In the genomic region with DNA sequence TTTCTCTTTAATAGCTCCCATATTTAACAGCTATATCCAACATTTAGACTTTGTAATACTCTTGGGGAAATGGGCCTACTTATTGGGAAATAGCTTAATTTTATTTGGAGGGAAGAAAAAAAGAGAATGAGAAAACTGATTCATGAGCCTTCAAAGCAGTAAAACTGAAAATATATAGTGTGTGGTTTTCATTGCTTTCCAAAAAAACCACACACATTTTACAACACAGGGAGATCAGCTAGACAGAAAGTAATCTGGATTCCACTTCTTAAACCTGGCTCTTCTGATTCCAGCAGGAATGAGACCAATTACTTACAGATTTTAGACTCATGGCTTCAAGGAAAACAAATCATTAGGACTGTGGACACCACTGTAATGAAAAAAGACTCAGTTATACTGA, we compare ENCODE assay signal across 18 cellular contexts. TPM values are rescaled to one million over a fixed set of nuclear protein-coding genes. Genes with fewer than 3 reads are reported as not detected.
DNase-seq lines count a peak whose midpoint lies in the region; ATAC-seq, FAIRE-seq and TF ChIP-seq lines count a peak whose summit lies in the region.
"Had no signal": no experiment of that assay in that cellular context is flagged by ENCODE, and none has a peak within 500 bp of the region (broad histone marks: within the 10 kb centered on the region; RNA-seq: fewer than 3 reads in every experiment).

No MANE protein-coding gene starts in this region.

- H3K9me3 ChIP-seq in mesenchymal stem cell (ENCODE audit: control insufficient read depth, low read length) (no peaks in the 10 kb centered on the region), Karpas-422 (ENCODE audit: low read length) (no peaks in the 10 kb centered on the region), ascending aorta (no peaks in the 10 kb centered on the region)
- H3K9me3 ChIP-seq: lower lobe of right lung had no signal

- no peak overlapping the region for H2BK12ac ChIP-seq in mesenchymal stem cell (ENCODE audit: low read length in 2 of 2)

- H2BK120ac ChIP-seq in mesenchymal stem cell (ENCODE audit: low read depth, low read length): no peak overlapping the region

- H3K79me1 ChIP-seq in mesenchymal stem cell (replicated peaks; ENCODE audit: low read length, poor library complexity, severe bottlenecking): no peaks in the 10 kb centered on the region

- in situ Hi-C loops in astrocyte of the spinal cord (cut with HindIII; ENCODE audit: low sequenced_read_pairs): no loop called here

- DNase-seq in AG08395 (ENCODE audit: low spot score) (peak; percentile 70), H54 (ENCODE audit: insufficient read length, low spot score) (no peak), astrocyte of the spinal cord (ENCODE audit: low read depth, low spot score) (peak; percentile 71), mesenchymal stem cell (no peak), Karpas-422 (no peak), left ventricle myocardium superior (no peak), ascending aorta (ENCODE audit: low spot score in 2 of 2) (no peak)
- no peak for DNase-seq in activated CD8-positive, alpha-beta memory T cell treated with anti-CD3 and anti-CD28 coated beads, Interleukin-2, amount 50 U/mL, for 4 hours
- DNase-seq: activated CD4-positive, alpha-beta memory T cell treated with anti-CD3 and anti-CD28 coated beads, Interleukin-2, amount 10 ng/mL, durations not matched to agents 7 days and 5 days; endodermal cell; lower lobe of right lung; NCI-H1048; NCI-H774; nephron progenitor cell; SW 1271 had no signal

- H4K8ac ChIP-seq in mesenchymal stem cell (ENCODE audit: low read length): no peak overlapping the region

- TF ChIP-seq CTCF in astrocyte of the spinal cord (IDR thresholded peaks at IDR 0.05; ENCODE audit: low read depth, low read length) (no peak), ascending aorta (IDR thresholded peaks at IDR 0.05) (no peak)

- no peak overlapping the region for H2BK15ac ChIP-seq in mesenchymal stem cell (ENCODE audit: low read depth, poor library complexity, severe bottlenecking)

- no peaks in the 10 kb centered on the region for H3K79me2 ChIP-seq in Karpas-422 (ENCODE audit: low read length)

- H3K23ac ChIP-seq in mesenchymal stem cell (ENCODE audit: low read length in 2 of 2): no peak overlapping the region

- H3K9ac ChIP-seq in mesenchymal stem cell (ENCODE audit: low read length) (peak overlapping the region; percentile 9), Karpas-422 (ENCODE audit: low read length) (no peak overlapping the region)

- H4K20me1 ChIP-seq in Karpas-422 (ENCODE audit: insufficient read depth, low read depth, low read length): no peaks in the 10 kb centered on the region

- no peak for TF ChIP-seq POLR2A in H54 (IDR thresholded peaks at IDR 0.05; ENCODE audit: low read depth, low read length)

- no peak overlapping the region for H3K4me3 ChIP-seq in astrocyte of the spinal cord (ENCODE audit: low read depth, low read length)
- H3K4me3 ChIP-seq in mesenchymal stem cell (ENCODE audit: insufficient read depth in 1 of 2, low read depth in 1 of 2, low read length in 2 of 2): no peak overlapping the region
- H3K4me3 ChIP-seq in Karpas-422 (ENCODE audit: low read length): no peak overlapping the region
- H3K4me3 ChIP-seq in ascending aorta: no peak overlapping the region
- H3K4me3 ChIP-seq: lower lobe of right lung had no signal

- peaks cover 0 to 7% of the 10 kb centered on the region in 2 experiments for H3K27me3 ChIP-seq in mesenchymal stem cell (ENCODE audit: control insufficient read depth in 1 of 2, insufficient read depth in 1 of 2, low read length in 2 of 2)
- H3K27me3 ChIP-seq in Karpas-422 (ENCODE audit: low read length): no peaks in the 10 kb centered on the region
- no peaks in the 10 kb centered on the region for H3K27me3 ChIP-seq in ascending aorta

- H3K36me3 ChIP-seq in mesenchymal stem cell (ENCODE audit: control insufficient read depth in 1 of 2, insufficient read depth in 2 of 2, low read depth in 1 of 2, low read length in 2 of 2) (no peaks in the 10 kb centered on the region), Karpas-422 (ENCODE audit: insufficient read depth, low read length) (no peaks in the 10 kb centered on the region), ascending aorta (no peaks in the 10 kb centered on the region)
- H3K36me3 ChIP-seq: lower lobe of right lung had no signal

- H2AFZ ChIP-seq in mesenchymal stem cell (ENCODE audit: low read depth, low read length) (no peak overlapping the region), Karpas-422 (ENCODE audit: low read length) (no peak overlapping the region)

- intact Hi-C loops in left ventricle myocardium superior (cut with micrococcal nuclease): no loop called here
- intact Hi-C loops in ascending aorta (cut with DNase I): no loop called here

- no peak overlapping the region for H3K14ac ChIP-seq in mesenchymal stem cell (ENCODE audit: low read length in 2 of 2)

- no peak overlapping the region for H4K91ac ChIP-seq in mesenchymal stem cell (ENCODE audit: low read length)

- no peaks in the 10 kb centered on the region for H3K9me2 ChIP-seq in Karpas-422 (replicated peaks; ENCODE audit: insufficient read depth, low read length)

- ATAC-seq in left ventricle myocardium superior: no peak
- ATAC-seq: lower lobe of right lung, Panc1 had no signal

- H3K4me1 ChIP-seq in mesenchymal stem cell (ENCODE audit: control insufficient read depth, insufficient read depth, low read depth, low read length): no peaks in the 10 kb centered on the region
- H3K4me1 ChIP-seq in Karpas-422 (ENCODE audit: low read length): no peaks in the 10 kb centered on the region
- no peaks in the 10 kb centered on the region for H3K4me1 ChIP-seq in ascending aorta
- H3K4me1 ChIP-seq: lower lobe of right lung had no signal

- no peak overlapping the region for H3K4me2 ChIP-seq in mesenchymal stem cell (ENCODE audit: low read length, poor library complexity, severe bottlenecking)
- H3K4me2 ChIP-seq in Karpas-422 (ENCODE audit: low read depth, low read length, poor library complexity, severe bottlenecking): no peak overlapping the region

- no peak overlapping the region for H3K18ac ChIP-seq in mesenchymal stem cell (ENCODE audit: low read depth in 1 of 2, low read length in 2 of 2)

- H3K4ac ChIP-seq in mesenchymal stem cell (ENCODE audit: low read depth in 1 of 2, low read length in 2 of 2): no peak overlapping the region

- H2AK5ac ChIP-seq in mesenchymal stem cell (ENCODE audit: low read length, severe bottlenecking): no peak overlapping the region

- no peak overlapping the region for H3K27ac ChIP-seq in mesenchymal stem cell (ENCODE audit: low read length, poor library complexity, severe bottlenecking)
- no peak overlapping the region for H3K27ac ChIP-seq in Karpas-422 (ENCODE audit: low read length)
- no peak overlapping the region for H3K27ac ChIP-seq in ascending aorta
- H3K27ac ChIP-seq: lower lobe of right lung had no signal

- no peak overlapping the region for H2BK5ac ChIP-seq in mesenchymal stem cell (ENCODE audit: low read depth, low read length, poor library complexity, severe bottlenecking)

- peak; percentile 53 for FAIRE-seq in H54 (lab: Jason Lieb, UNC)

RNA-seq across cellular contexts. Expression of gene CH25H, which starts 48.7 kb away (rescaled TPM):
- 0.15 TPM for polyA plus RNA-seq in mesenchymal stem cell (2013, experiment 1 of 2)
- polyA plus RNA-seq in mesenchymal stem cell (2013, experiment 2 of 2): 0.26 TPM
- not detected in 2 replicates for total RNA-seq in Karpas-422 (2014; rRNA removed; shearing (Covaris generic); ENCODE audit: low replicate concordance)
- total RNA-seq in left ventricle myocardium superior: 0.25 TPM
- 1.7 TPM for total RNA-seq in ascending aorta
- total RNA-seq: activated CD4-positive, alpha-beta memory T cell treated with anti-CD3 and anti-CD28 coated beads, Interleukin-2, amount 10 ng/mL, durations not matched to agents 7 days and 5 days; activated T-helper 1 cell treated with anti-CD3 and anti-CD28 coated beads, Interleukin-12 subunit alpha, Interleukin-12 subunit beta, Interleukin-2, Interleukin-4 antibody, amounts not matched to agents 30 ng/mL and 10 ng/mL and 1 ng/mL, durations not matched to agents 14 hours and 24 hours and 36 hours; chondrocyte; endodermal cell had no signal

Comparison
In these comparisons a context has a peak if more than half of its experiments do, and no peak if none do; other contexts are left out.
1. DNase-seq: peak in AG08395 (single experiment) and astrocyte of the spinal cord (single experiment); none in H54 (single experiment), mesenchymal stem cell (single experiment), Karpas-422 (single experiment), left ventricle myocardium superior (single experiment), activated CD8-positive, alpha-beta memory T cell treated with anti-CD3 and anti-CD28 coated beads, Interleukin-2, amount 50 U/mL, for 4 hours (single experiment) and ascending aorta (0 of 2).